Comparison of ENCODE assay signal across 12 cellular contexts in genomic region chr17:6507535-6507934, GRCh38. TPM values are rescaled to one million over a fixed set of nuclear protein-coding genes. Genes with fewer than 3 reads are reported as not detected.
A peak's percentile ranks its signal among the peaks of the same experiment; 100 is the strongest.
DNase-seq lines count a peak whose midpoint lies in the region; ATAC-seq, FAIRE-seq and TF ChIP-seq lines count a peak whose summit lies in the region.
"Had no signal": no experiment of that assay in that cellular context is flagged by ENCODE, and none has a peak within 500 bp of the region (broad histone marks: within the 10 kb centered on the region; RNA-seq: fewer than 3 reads in every experiment).

No MANE protein-coding gene starts in this region.

- in situ Hi-C loops in Panc1 (cut with HindIII; ENCODE audit: low pct_unique_long_range_greater_than_20kb, low sequenced_read_pairs), result no loop called here

- no peaks in the 10 kb centered on the region for H3K9me3 Mint-ChIP-seq in activated CD4-positive, alpha-beta memory T cell treated with anti-CD3 and anti-CD28 coated beads for 36 hours
- no peaks in the 10 kb centered on the region for H3K9me3 Mint-ChIP-seq in stimulated activated effector memory CD8-positive, alpha-beta T cell treated with anti-CD3 and anti-CD28 coated beads, Interleukin-12 subunit alpha, Interleukin-12 subunit beta, amount 100 ng/mL, for 72 hours
- peaks cover 0 to 2% (median 0%) of the 10 kb centered on the region in 7 donors for H3K9me3 Mint-ChIP-seq in CD14-positive monocyte

- TF ChIP-seq CTCF in Panc1 (IDR thresholded peaks at IDR 0.05) (no peak), esophagus muscularis mucosa (IDR thresholded peaks at IDR 0.05) (no peak), pancreas (IDR thresholded peaks at IDR 0.05) (no peak), CD14-positive monocyte (IDR thresholded peaks at IDR 0.05) (no peak)

- TF ChIP-seq EP300 in esophagus muscularis mucosa (IDR thresholded peaks at IDR 0.05), result no peak

- DNase-seq in Daoy (ENCODE audit: low read depth), result peak; percentile 93
- DNase-seq in Panc1 (ENCODE audit: low read depth, low spot score), result peak; percentile 30
- DNase-seq in esophagus muscularis mucosa (ENCODE audit: extremely low spot score), result no peak
- peak in 1 of 6 donors; percentile 25 for DNase-seq in pancreas
- no peak for DNase-seq in activated CD4-positive, alpha-beta memory T cell treated with anti-CD3 and anti-CD28 coated beads for 36 hours
- no peak for DNase-seq in inferior parietal cortex (ENCODE audit: extremely low spot score)
- DNase-seq in stimulated activated effector memory CD8-positive, alpha-beta T cell treated with anti-CD3 and anti-CD28 coated beads, Interleukin-12 subunit alpha, Interleukin-12 subunit beta, amount 100 ng/mL, for 72 hours (ENCODE audit: low spot score in 2 of 2), result no peak
- no peak for DNase-seq in CD14-positive monocyte (ENCODE audit: low spot score)
- DNase-seq: DND-41, thyroid gland had no signal

- ATAC-seq in Panc1, result peak; percentile 79
- ATAC-seq in pancreas, result peak in 3 of 4 donors; percentile 42 to 64 (median 44)
- no peak for ATAC-seq in stimulated activated effector memory CD8-positive, alpha-beta T cell treated with anti-CD3 and anti-CD28 coated beads, Interleukin-12 subunit alpha, Interleukin-12 subunit beta, amount 100 ng/mL, for 72 hours

- WGBS in esophagus muscularis mucosa, result 31% methylated on average over 7 of the region's 7 CpGs
- 72 to 89% methylated on average over 7 of the region's 7 CpGs for WGBS in pancreas, 2 donors

- H3K36me3 ChIP-seq in Panc1 (ENCODE audit: control insufficient read depth, insufficient read depth, low read length), result no peaks in the 10 kb centered on the region
- H3K36me3 ChIP-seq in esophagus muscularis mucosa, result peaks cover 0 to 14% (median 4%) of the 10 kb centered on the region in 4 donors
- H3K36me3 ChIP-seq in pancreas, result no peaks in the 10 kb centered on the region
- H3K36me3 ChIP-seq: cardiac muscle cell, thyroid gland had no signal

- intact Hi-C loops in Panc1 (cut with micrococcal nuclease; ENCODE audit: unreplicated experiment), result no loop called here
- intact Hi-C loops in esophagus muscularis mucosa (cut with DNase I), result no loop called here
- intact Hi-C loops in pancreas (cut with DNase I), result no loop called here
- intact Hi-C loops in activated CD4-positive, alpha-beta memory T cell treated with anti-CD3 and anti-CD28 coated beads for 36 hours (cut with micrococcal nuclease), result no loop called here
- intact Hi-C loops in CD14-positive monocyte (cut with micrococcal nuclease), result no loop called here

- peaks cover 3% of the 10 kb centered on the region for H3K27me3 Mint-ChIP-seq in activated CD4-positive, alpha-beta memory T cell treated with anti-CD3 and anti-CD28 coated beads for 36 hours
- peaks cover 0 to 7% (median 3%) of the 10 kb centered on the region in 3 donors for H3K27me3 Mint-ChIP-seq in CD14-positive monocyte (ENCODE audit: low read depth in 3 of 3)

- H3K27ac ChIP-seq in Panc1 (ENCODE audit: low read length) (no peak overlapping the region), esophagus muscularis mucosa (replicated peaks in 1 of 4) (peak overlapping the region; percentile 67 to 80 (median 76)), pancreas (no peak overlapping the region)
- H3K27ac ChIP-seq: cardiac muscle cell, thyroid gland had no signal

- H3K4me1 ChIP-seq in Panc1 (ENCODE audit: control insufficient read depth, insufficient read depth, low read length) (no peaks in the 10 kb centered on the region; the same call in 1 of the 2 replicates), esophagus muscularis mucosa (peaks cover 0 to 49% (median 44%) of the 10 kb centered on the region in 4 donors), pancreas (no peaks in the 10 kb centered on the region)
- H3K4me1 ChIP-seq: thyroid gland had no signal

- POLR2A ChIA-PET in Panc1 (lab: Charles Lee), result interaction anchor here (0.7 kb wide), 1 partner anchor 102 kb away, joined by 3 read pairs; no protein-coding TSS in a partner anchor
- POLR2A ChIA-PET in activated CD4-positive, alpha-beta memory T cell treated with anti-CD3 and anti-CD28 coated beads for 36 hours (lab: Charles Lee), result no interaction called here

- BruUV-seq in Panc1 (replicated peaks; lab: Mats Ljungman, UMichigan), result no TSS peak

- H3K27me3 ChIP-seq in Panc1 (ENCODE audit: control insufficient read depth, insufficient read depth, low read length), result no peaks in the 10 kb centered on the region
- no peaks in the 10 kb centered on the region for H3K27me3 ChIP-seq in esophagus muscularis mucosa
- H3K27me3 ChIP-seq in pancreas, result no peaks in the 10 kb centered on the region
- H3K27me3 ChIP-seq: cardiac muscle cell, thyroid gland had no signal

- no peak for TF ChIP-seq POLR2A in esophagus muscularis mucosa (IDR thresholded peaks at IDR 0.05; ENCODE audit: low read depth)

- no peaks in the 10 kb centered on the region for H3K9me3 ChIP-seq in Panc1 (ENCODE audit: control insufficient read depth, insufficient read depth, low read depth, low read length)
- no peaks in the 10 kb centered on the region for H3K9me3 ChIP-seq in esophagus muscularis mucosa
- H3K9me3 ChIP-seq in pancreas, result no peaks in the 10 kb centered on the region
- H3K9me3 ChIP-seq: thyroid gland had no signal

- CTCF ChIA-PET in Panc1 (lab: Charles Lee), result interaction anchor here (0.7 kb wide), 1 partner anchor 31 kb away, joined by 3 read pairs; no protein-coding TSS in a partner anchor
- CTCF ChIA-PET in activated CD4-positive, alpha-beta memory T cell treated with anti-CD3 and anti-CD28 coated beads for 36 hours (lab: Charles Lee), result interaction anchor here (1.1 kb wide), 1 partner anchor 35 kb away, joined by 3 read pairs; no protein-coding TSS in a partner anchor

- no peak overlapping the region for H3K27ac Mint-ChIP-seq in activated CD4-positive, alpha-beta memory T cell treated with anti-CD3 and anti-CD28 coated beads for 36 hours
- H3K27ac Mint-ChIP-seq in stimulated activated effector memory CD8-positive, alpha-beta T cell treated with anti-CD3 and anti-CD28 coated beads, Interleukin-12 subunit alpha, Interleukin-12 subunit beta, amount 100 ng/mL, for 72 hours, result no peak overlapping the region
- no peak overlapping the region for H3K27ac Mint-ChIP-seq in CD14-positive monocyte

- H3K4me3 ChIP-seq in Panc1 (ENCODE audit: low read depth in 2 of 2, low read length in 2 of 2), result no peak overlapping the region
- H3K4me3 ChIP-seq in esophagus muscularis mucosa, result no peak overlapping the region
- no peak overlapping the region for H3K4me3 ChIP-seq in pancreas
- H3K4me3 ChIP-seq: cardiac muscle cell, thyroid gland had no signal

- no peaks in the 10 kb centered on the region for H3K36me3 Mint-ChIP-seq in activated CD4-positive, alpha-beta memory T cell treated with anti-CD3 and anti-CD28 coated beads for 36 hours
- H3K36me3 Mint-ChIP-seq in stimulated activated effector memory CD8-positive, alpha-beta T cell treated with anti-CD3 and anti-CD28 coated beads, Interleukin-12 subunit alpha, Interleukin-12 subunit beta, amount 100 ng/mL, for 72 hours, result no peaks in the 10 kb centered on the region
- H3K36me3 Mint-ChIP-seq in CD14-positive monocyte, result no peaks in the 10 kb centered on the region

- no peak for FAIRE-seq in pancreas (lab: Jason Lieb, UNC)
- FAIRE-seq: islet of Langerhans had no signal

- H3K4me3 Mint-ChIP-seq in activated CD4-positive, alpha-beta memory T cell treated with anti-CD3 and anti-CD28 coated beads for 36 hours, result no peak overlapping the region
- H3K4me3 Mint-ChIP-seq in stimulated activated effector memory CD8-positive, alpha-beta T cell treated with anti-CD3 and anti-CD28 coated beads, Interleukin-12 subunit alpha, Interleukin-12 subunit beta, amount 100 ng/mL, for 72 hours, result no peak overlapping the region
- no peak overlapping the region for H3K4me3 Mint-ChIP-seq in CD14-positive monocyte

- no peaks in the 10 kb centered on the region for H3K4me1 Mint-ChIP-seq in activated CD4-positive, alpha-beta memory T cell treated with anti-CD3 and anti-CD28 coated beads for 36 hours (ENCODE audit: low read depth)
- no peaks in the 10 kb centered on the region for H3K4me1 Mint-ChIP-seq in stimulated activated effector memory CD8-positive, alpha-beta T cell treated with anti-CD3 and anti-CD28 coated beads, Interleukin-12 subunit alpha, Interleukin-12 subunit beta, amount 100 ng/mL, for 72 hours
- H3K4me1 Mint-ChIP-seq in CD14-positive monocyte, result no peaks in the 10 kb centered on the region

RNA-seq across cellular contexts. Expression of gene PITPNM3, which starts 48.8 kb away (rescaled TPM):
- total RNA-seq in Daoy (2014; rRNA removed; shearing (Covaris generic)), result 0.33 and 0.51 TPM in 2 replicates
- total RNA-seq in Panc1 (2021; ENCODE audit: unreplicated experiment), result 0.44 TPM
- 0.17 TPM for polyA plus RNA-seq in Panc1 (2012; ENCODE audit: insufficient read length)
- total RNA-seq in esophagus muscularis mucosa, result 10 to 100 TPM; 46.5 to 93.2 (median 68.9) TPM
- 1 to 10 TPM in 5 of 6 donors, under 1 TPM in 1; 0.67 to 4.3 (median 2.5) TPM for total RNA-seq in pancreas
- 1 to 10 TPM; 1.7 to 5.1 TPM for polyA plus RNA-seq in pancreas
- total RNA-seq in activated CD4-positive, alpha-beta memory T cell treated with anti-CD3 and anti-CD28 coated beads for 36 hours, result under 1 TPM; 0.41 to 0.48 TPM
- not detected for polyA plus RNA-seq in CD14-positive monocyte

Comparison
In these comparisons a context has a peak if more than half of its experiments do, and no peak if none do; other contexts are left out.
1. DNase-seq: peak in Daoy (single experiment) and Panc1 (single experiment); none in esophagus muscularis mucosa (single experiment), activated CD4-positive, alpha-beta memory T cell treated with anti-CD3 and anti-CD28 coated beads for 36 hours (single experiment), inferior parietal cortex (single experiment), stimulated activated effector memory CD8-positive, alpha-beta T cell treated with anti-CD3 and anti-CD28 coated beads, Interleukin-12 subunit alpha, Interleukin-12 subunit beta, amount 100 ng/mL, for 72 hours (0 of 2) and CD14-positive monocyte (single experiment).
2. H3K27ac ChIP-seq: peak in esophagus muscularis mucosa (4 of 4); none in Panc1 (single experiment) and pancreas (0 of 4).
3. RNA of gene PITPNM3, which starts 48.8 kb away (total RNA-seq): 46.5 to 93.2 TPM in esophagus muscularis mucosa; 0.67 to 4.3 TPM in pancreas, 0.33 to 0.51 TPM in Daoy, 0.41 to 0.48 TPM in activated CD4-positive, alpha-beta memory T cell treated with anti-CD3 and anti-CD28 coated beads for 36 hours and 0.44 TPM in Panc1 (single experiment); every median in the first group is over 4 times any median in the second.